8 cellular contexts compared by ENCODE assay signal in the genomic region with DNA sequence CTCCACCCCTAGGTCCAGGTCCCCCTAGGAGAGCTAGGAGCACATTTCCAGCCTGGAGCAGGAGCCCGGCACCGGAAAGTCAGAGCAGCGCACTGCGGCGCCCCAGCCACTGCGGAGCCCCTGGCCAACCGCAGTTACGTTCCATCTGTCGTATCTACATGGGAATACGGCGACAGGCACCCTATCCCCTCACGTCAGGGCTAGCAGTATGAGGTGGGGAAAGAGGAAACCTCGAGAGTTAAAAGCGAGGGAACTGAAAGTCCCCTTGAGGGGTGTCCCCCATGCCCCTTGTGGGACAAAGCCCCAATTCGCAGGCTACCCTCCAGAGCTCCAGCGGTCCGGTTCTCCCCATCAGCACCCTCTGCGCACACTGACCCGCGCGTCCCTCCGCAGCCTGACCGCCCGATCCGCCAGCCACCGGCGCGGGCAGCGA. TPM values are rescaled to one million over a fixed set of nuclear protein-coding genes. Genes with fewer than 3 reads are reported as not detected.
A peak's percentile ranks its signal among the peaks of the same experiment; 100 is the strongest.
DNase-seq lines count a peak whose midpoint lies in the region; ATAC-seq, FAIRE-seq and TF ChIP-seq lines count a peak whose summit lies in the region.

No MANE protein-coding gene starts in this region.

- WGBS in body of pancreas, 2 donors, result 1 to 2% methylated on average over 17 to 29 of the region's 29 CpGs

- no peaks in the 10 kb centered on the region for H3K9me3 ChIP-seq in body of pancreas

- H3K27me3 ChIP-seq in body of pancreas, result no peaks in the 10 kb centered on the region

- intact Hi-C loops in body of pancreas (cut with DNase I), result no loop called here

- TF ChIP-seq CTCF in D721Med (IDR thresholded peaks at IDR 0.05; ENCODE audit: insufficient read depth, missing control alignments) (no peak), body of pancreas (IDR thresholded peaks at IDR 0.05) (no peak)

- peak in 2 of 3 donors; percentile 64 to 73 for TF ChIP-seq POLR2A in body of pancreas (IDR thresholded peaks at IDR 0.05)

- FAIRE-seq in D721Med (lab: Jason Lieb, UNC), result no peak

- peak overlapping the region; percentile 1 to 37 for H3K4me3 ChIP-seq in body of pancreas
- H3K4me3 ChIP-seq in skin epidermis, result peak overlapping the region; percentile 38 to 58 (median 39)

- H3K27ac ChIP-seq in body of pancreas (peak overlapping the region in 3 of 4 donors; percentile 40 to 54 (median 52)), skin epidermis (peak overlapping the region in 4 of 21 experiments; percentile 7 to 48 (median 34))

- ATAC-seq in GM21825 (IDR thresholded peaks at IDR 0.05; ENCODE audit: unreplicated experiment), result peak; percentile 24
- ATAC-seq in body of pancreas, result peak; percentile 82
- ATAC-seq in GM18519 (IDR thresholded peaks at IDR 0.05; ENCODE audit: low FRiP score, unreplicated experiment), result no peak
- no peak for ATAC-seq in GM18870 (IDR thresholded peaks at IDR 0.05; ENCODE audit: unreplicated experiment)

- DNase-seq in D721Med (ENCODE audit: insufficient read length, low spot score) (peak; percentile 28), NCI-H69 (lab: John Stamatoyannopoulos, UW) (peak; percentile 88), body of pancreas (peak; percentile 57 to 82 (median 72)), iPS-NIHi11 (ENCODE audit: low spot score) (peak; percentile 62)

- peaks cover 17% of the 10 kb centered on the region for H3K4me1 ChIP-seq in body of pancreas

- no peaks in the 10 kb centered on the region for H3K36me3 ChIP-seq in body of pancreas (replicated peaks in 1 of 2; ENCODE audit: insufficient read depth in 1 of 2, low read depth in 2 of 2)

RNA-seq across cellular contexts. Expression of gene COLGALT2, which starts 1.0 kb away (rescaled TPM):
- total RNA-seq in body of pancreas, result 1 to 10 TPM; 2.3 to 6.9 TPM

RNA-seq across cellular contexts. Expression of gene TSEN15, which starts 15.0 kb away (rescaled TPM):
- total RNA-seq in body of pancreas, result 10 to 100 TPM; 17.1 to 23.1 TPM

Comparison
In these comparisons a context has a peak if more than half of its experiments do, and no peak if none do; other contexts are left out.
1. DNase-seq: peak in every context shown above with its lines; median percentile 88 in NCI-H69; 72 in body of pancreas; 62 in iPS-NIHi11; 28 in D721Med.
2. ATAC-seq: peak in GM21825 (single experiment) and body of pancreas (single experiment); none in GM18519 (single experiment) and GM18870 (single experiment).